17 cellular contexts compared by ENCODE assay signal in genomic region chr11:8095831-8096522, GRCh38. TPM values are rescaled to one million over a fixed set of nuclear protein-coding genes. Genes with fewer than 3 reads are reported as not detected.
DNase-seq lines count a peak whose midpoint lies in the region; ATAC-seq and TF ChIP-seq lines count a peak whose summit lies in the region.
"Had no signal": no experiment of that assay in that cellular context is flagged by ENCODE, and none has a peak within 500 bp of the region (broad histone marks: within the 10 kb centered on the region; RNA-seq: fewer than 3 reads in every experiment).

No MANE protein-coding gene starts in this region.

- H3K27me3 ChIP-seq in heart right ventricle (no peaks in the 10 kb centered on the region), osteoblast (ENCODE audit: insufficient read depth, low read length) (no peaks in the 10 kb centered on the region), vagina (no peaks in the 10 kb centered on the region), prostate gland (replicated peaks; ENCODE audit: insufficient read depth) (no peaks in the 10 kb centered on the region)

- peaks cover 17% of the 10 kb centered on the region for H4K20me1 ChIP-seq in osteoblast (ENCODE audit: insufficient read depth, low read length)

- DNase-seq in left cardiac atrium (peak; percentile 10), heart right ventricle (no peak), coronary artery (ENCODE audit: low spot score) (peak; percentile 58), osteoblast (ENCODE audit: insufficient read length, low spot score, missing footprints) (peak; percentile 45), vagina (ENCODE audit: extremely low spot score in 2 of 2) (peak in 1 of 2 donors; percentile 58), prostate gland (ENCODE audit: low spot score) (no peak)
- DNase-seq: IMR-90, Kasumi-1, NCI-H1436, NCI-H2029 treated with DMSO at 0.1 percent for 48 hours, NCI-H510A, NCI-H82 had no signal

- TF ChIP-seq POLR2A in vagina (IDR thresholded peaks at IDR 0.05) = no peak
- no peak for TF ChIP-seq POLR2A in prostate gland (IDR thresholded peaks at IDR 0.05)

- H3K4me1 ChIP-seq in heart right ventricle = peaks cover 0 to 17% (median 6%) of the 10 kb centered on the region in 9 donors
- H3K4me1 ChIP-seq in osteoblast (ENCODE audit: insufficient read depth, low read length) = peaks cover 23% of the 10 kb centered on the region
- H3K4me1 ChIP-seq in vagina = peaks cover 24% of the 10 kb centered on the region
- no peaks in the 10 kb centered on the region for H3K4me1 ChIP-seq in prostate gland (replicated peaks)
- H3K4me1 ChIP-seq: A549 had no signal

- no peak overlapping the region for H3K4me2 ChIP-seq in osteoblast (ENCODE audit: insufficient read depth, low read length)
- H3K4me2 ChIP-seq: A549 had no signal

- H3K79me2 ChIP-seq in osteoblast (ENCODE audit: insufficient read depth, low read length) = no peaks in the 10 kb centered on the region

- TF ChIP-seq CTCF in heart right ventricle (IDR thresholded peaks at IDR 0.05) (no peak), coronary artery (IDR thresholded peaks at IDR 0.05) (no peak), osteoblast (IDR thresholded peaks at IDR 0.05; ENCODE audit: extremely low read depth, low read depth, low read length) (no peak), vagina (IDR thresholded peaks at IDR 0.05) (no peak), prostate gland (IDR thresholded peaks at IDR 0.05) (no peak)

- intact Hi-C loops in left cardiac atrium (cut with DNase I) = loop anchor here in 1 of 2 donors (10.0 kb wide), 1 partner anchor 201 kb away; no protein-coding TSS in a partner anchor
- intact Hi-C loops in heart right ventricle (cut with DNase I) = loop anchor here in 7 of 10 donors (5.0 to 10.0 kb wide), 5 partner anchors 61 to 204 kb away; no protein-coding TSS in a partner anchor
- intact Hi-C loops in vagina (cut with DNase I) = loop anchor here (5.0 kb wide), 1 partner anchor 84 kb away; no protein-coding TSS in a partner anchor
- intact Hi-C loops in prostate gland (cut with DNase I) = no loop called here

- H3K4me3 ChIP-seq in heart right ventricle (no peak overlapping the region), coronary artery (no peak overlapping the region), osteoblast (ENCODE audit: insufficient read depth, low read length) (no peak overlapping the region), vagina (no peak overlapping the region), prostate gland (no peak overlapping the region)
- H3K4me3 ChIP-seq: A549, GM12878 had no signal

- ATAC-seq in left cardiac atrium (no peak), heart right ventricle (no peak), HG03520 (IDR thresholded peaks at IDR 0.05; ENCODE audit: unreplicated experiment) (no peak), GM19395 (IDR thresholded peaks at IDR 0.05; ENCODE audit: unreplicated experiment) (no peak)
- ATAC-seq: A549, GM12878 had no signal

- H3K9me3 ChIP-seq in heart right ventricle (no peaks in the 10 kb centered on the region), osteoblast (ENCODE audit: low read depth, low read length) (no peaks in the 10 kb centered on the region), vagina (no peaks in the 10 kb centered on the region), prostate gland (no peaks in the 10 kb centered on the region)
- H3K9me3 ChIP-seq: A549 had no signal

- no peak overlapping the region for H2AFZ ChIP-seq in osteoblast (ENCODE audit: low read length)

- H3K27ac ChIP-seq in heart right ventricle = no peak overlapping the region
- H3K27ac ChIP-seq in coronary artery = no peak overlapping the region
- H3K27ac ChIP-seq in osteoblast (ENCODE audit: low read depth, low read length) = no peak overlapping the region
- peak overlapping the region; percentile 34 for H3K27ac ChIP-seq in vagina
- H3K27ac ChIP-seq in prostate gland = no peak overlapping the region
- H3K27ac ChIP-seq: A549 had no signal

- 81 to 86% methylated on average over 5 of the region's 5 CpGs for WGBS in heart right ventricle, 2 donors
- WGBS in prostate gland = 56% methylated on average over 5 of the region's 5 CpGs

- H3K36me3 ChIP-seq in heart right ventricle (peaks cover 0 to 59% (median 7%) of the 10 kb centered on the region in 9 donors), osteoblast (ENCODE audit: insufficient read depth, low read length) (peaks cover 26% of the 10 kb centered on the region), vagina (peaks cover 0 to 24% of the 10 kb centered on the region in 2 donors), prostate gland (no peaks in the 10 kb centered on the region)

RNA-seq across cellular contexts. Expression of gene TUB, which starts 15.0 kb away (rescaled TPM):
- 10 to 100 TPM; 11.6 to 13.1 TPM for total RNA-seq in left cardiac atrium
- 10 to 100 TPM; 11.6 to 28.2 (median 20.2) TPM for total RNA-seq in heart right ventricle
- polyA plus RNA-seq in heart right ventricle = 1 to 10 TPM; 2.4 to 3.7 TPM
- total RNA-seq in osteoblast = 19.2 and 23.5 TPM in 2 replicates
- total RNA-seq in vagina = 13.5 TPM
- total RNA-seq in prostate gland = 10 to 100 TPM in 1 of 2 donors, 1 to 10 TPM in 1; 9.2 to 14.5 TPM
- total RNA-seq: GM12878, HT-29 had no signal

Comparison
In these comparisons a context has a peak if more than half of its experiments do, and no peak if none do; other contexts are left out.
1. DNase-seq: peak in left cardiac atrium (single experiment), coronary artery (single experiment) and osteoblast (single experiment); none in heart right ventricle (0 of 2) and prostate gland (single experiment).